ENCODE assay signal across 9 cellular contexts in the genomic region with DNA sequence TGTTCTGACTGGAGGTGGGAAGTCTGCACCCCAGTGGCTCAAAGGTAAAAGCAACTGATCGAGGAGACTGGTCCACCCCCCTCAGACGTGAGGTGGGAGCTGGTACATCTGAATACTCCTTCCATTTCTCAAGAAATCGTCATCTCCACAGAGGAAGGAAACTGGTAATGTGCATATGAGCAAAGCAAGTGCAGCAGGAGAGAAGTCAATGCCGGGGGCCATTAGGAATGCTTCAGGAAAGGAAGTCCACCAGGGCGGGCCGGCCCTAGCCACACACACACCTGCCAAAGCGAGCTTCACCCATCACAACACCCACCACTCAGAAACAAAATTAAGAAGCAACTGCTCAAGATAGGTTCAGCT. TPM values are rescaled to one million over a fixed set of nuclear protein-coding genes. Genes with fewer than 3 reads are reported as not detected.
DNase-seq lines count a peak whose midpoint lies in the region; ATAC-seq and TF ChIP-seq lines count a peak whose summit lies in the region.
"Had no signal": no experiment of that assay in that cellular context is flagged by ENCODE, and none has a peak within 500 bp of the region (broad histone marks: within the 10 kb centered on the region; RNA-seq: fewer than 3 reads in every experiment).

No MANE protein-coding gene starts in this region.

- no peak overlapping the region for H2AFZ ChIP-seq in SK-N-SH (ENCODE audit: low read depth)

- no peaks in the 10 kb centered on the region for H3K9me2 ChIP-seq in SK-N-SH

- peak overlapping the region; percentile 86 to 99; a peak in 3 of 4 replicates for H3K27ac ChIP-seq in SK-N-SH (ENCODE audit: low read depth in 2 of 2, low read length in 1 of 2)
- H3K27ac ChIP-seq in effector memory CD4-positive, alpha-beta T cell (ENCODE audit: insufficient read depth, low read length, poor library complexity, severe bottlenecking) = peak overlapping the region; percentile 62
- peak overlapping the region; percentile 58 for H3K27ac ChIP-seq in stomach smooth muscle (ENCODE audit: low read length)

- TF ChIP-seq CTCF in SK-N-SH (IDR thresholded peaks at IDR 0.05) = no peak

- H3K36me3 ChIP-seq in SK-N-SH (replicated peaks in 1 of 2; ENCODE audit: control insufficient read depth in 1 of 2, insufficient read depth in 2 of 2, low read length in 1 of 2) = no peaks in the 10 kb centered on the region
- H3K36me3 ChIP-seq in effector memory CD4-positive, alpha-beta T cell (ENCODE audit: control insufficient read depth, insufficient read depth, low read length) = no peaks in the 10 kb centered on the region
- H3K36me3 ChIP-seq in stomach smooth muscle (ENCODE audit: control insufficient read depth in 2 of 2, insufficient read depth in 2 of 2, low read length in 2 of 2) = no peaks in the 10 kb centered on the region

- TF ChIP-seq EP300 in SK-N-SH (IDR thresholded peaks at IDR 0.05; ENCODE audit: borderline replicate concordance in 1 of 2, low read depth in 1 of 2, low read length in 1 of 2) = no peak

- H3F3A ChIP-seq in SK-N-SH (replicated peaks; ENCODE audit: insufficient read depth) = peaks cover 30% of the 10 kb centered on the region

- peaks cover 24% of the 10 kb centered on the region for H4K20me1 ChIP-seq in SK-N-SH (ENCODE audit: insufficient read depth)

- H3K9ac ChIP-seq in SK-N-SH (no peak overlapping the region), stomach smooth muscle (ENCODE audit: low read length in 2 of 2) (no peak overlapping the region)

- CTCF ChIA-PET in SK-N-SH (lab: Yijun Ruan, JAX) = interaction anchor here (1.4 to 5.7 kb wide), 5 partner anchors 39 to 171 kb away, joined by 3 to 39 read pairs (median 3); no protein-coding TSS in a partner anchor

- WGBS in SK-N-SH (ENCODE audit: low lambda C conversion rate) = 87% methylated on average over 5 of the region's 7 CpGs

- ATAC-seq in SK-N-SH treated with all-trans-retinoic acid at 6 μM for 48 hours = no peak
- ATAC-seq in HG03095 (IDR thresholded peaks at IDR 0.05; ENCODE audit: unreplicated experiment) = no peak

- peak overlapping the region; percentile 52 for H3K4me2 ChIP-seq in SK-N-SH

- H3K27me3 ChIP-seq in SK-N-SH (ENCODE audit: insufficient read depth) = no peaks in the 10 kb centered on the region
- H3K27me3 ChIP-seq in effector memory CD4-positive, alpha-beta T cell (replicated peaks; ENCODE audit: control insufficient read depth, insufficient read depth, low read length, poor library complexity, severe bottlenecking) = no peaks in the 10 kb centered on the region
- H3K27me3 ChIP-seq in stomach smooth muscle (ENCODE audit: control insufficient read depth in 1 of 2, insufficient read depth in 2 of 2, low read length in 2 of 2) = no peaks in the 10 kb centered on the region

- peaks cover 96% of the 10 kb centered on the region for H3K79me2 ChIP-seq in SK-N-SH (ENCODE audit: insufficient read depth)

- POLR2A ChIA-PET in SK-N-SH (lab: Yijun Ruan, JAX) = no interaction called here

- no peak for DNase-seq in SK-N-SH
- DNase-seq in KBM-7 = peak; percentile 60
- DNase-seq in effector memory CD4-positive, alpha-beta T cell = no peak
- DNase-seq in NCI-H1694 treated with DMSO at 0.1 percent for 48 hours (lab: John Stamatoyannopoulos, UW) = no peak
- DNase-seq in SIG-M5 treated with dmso at 0.1 percent for 504 hours (lab: John Stamatoyannopoulos, UW; ENCODE audit: unreplicated experiment) = no peak

- peaks cover 65 to 84% of the 10 kb centered on the region in 2 experiments for H3K4me1 ChIP-seq in SK-N-SH (ENCODE audit: control insufficient read depth in 1 of 2, insufficient read depth in 2 of 2, low read depth in 1 of 2, low read length in 1 of 2)
- H3K4me1 ChIP-seq in effector memory CD4-positive, alpha-beta T cell (ENCODE audit: control insufficient read depth, insufficient read depth, low read length, poor library complexity, severe bottlenecking) = peaks cover 80% of the 10 kb centered on the region
- H3K4me1 ChIP-seq in stomach smooth muscle (ENCODE audit: control insufficient read depth, insufficient read depth, low read length) = peaks cover 56% of the 10 kb centered on the region

- H3K4me3 ChIP-seq in SK-N-SH (ENCODE audit: low read depth in 2 of 2, low read length in 1 of 2) = no peak overlapping the region
- peak overlapping the region; percentile 39 for H3K4me3 ChIP-seq in effector memory CD4-positive, alpha-beta T cell (ENCODE audit: insufficient read depth, low read depth, low read length, poor library complexity, severe bottlenecking)
- no peak overlapping the region for H3K4me3 ChIP-seq in stomach smooth muscle (ENCODE audit: low read length in 2 of 2)

- no peak for TF ChIP-seq RAD21 in SK-N-SH (IDR thresholded peaks at IDR 0.05; ENCODE audit: low read length)

- in situ Hi-C loops in KBM-7 (cut with MboI; ENCODE audit: low pct_unique_long_range_greater_than_20kb, low sequenced_read_pairs) = no loop called here

- no peaks in the 10 kb centered on the region for H3K9me3 ChIP-seq in SK-N-SH
- H3K9me3 ChIP-seq in effector memory CD4-positive, alpha-beta T cell (ENCODE audit: control insufficient read depth, low read length) = no peaks in the 10 kb centered on the region
- H3K9me3 ChIP-seq in stomach smooth muscle (ENCODE audit: control insufficient read depth in 2 of 2, low read length in 2 of 2) = no peaks in the 10 kb centered on the region

TF ChIP-seq in SK-N-SH, 30 proteins besides CTCF, POLR2A, EP300 and RAD21 (continues in another document):
- TF ChIP-seq, protein P1, sequence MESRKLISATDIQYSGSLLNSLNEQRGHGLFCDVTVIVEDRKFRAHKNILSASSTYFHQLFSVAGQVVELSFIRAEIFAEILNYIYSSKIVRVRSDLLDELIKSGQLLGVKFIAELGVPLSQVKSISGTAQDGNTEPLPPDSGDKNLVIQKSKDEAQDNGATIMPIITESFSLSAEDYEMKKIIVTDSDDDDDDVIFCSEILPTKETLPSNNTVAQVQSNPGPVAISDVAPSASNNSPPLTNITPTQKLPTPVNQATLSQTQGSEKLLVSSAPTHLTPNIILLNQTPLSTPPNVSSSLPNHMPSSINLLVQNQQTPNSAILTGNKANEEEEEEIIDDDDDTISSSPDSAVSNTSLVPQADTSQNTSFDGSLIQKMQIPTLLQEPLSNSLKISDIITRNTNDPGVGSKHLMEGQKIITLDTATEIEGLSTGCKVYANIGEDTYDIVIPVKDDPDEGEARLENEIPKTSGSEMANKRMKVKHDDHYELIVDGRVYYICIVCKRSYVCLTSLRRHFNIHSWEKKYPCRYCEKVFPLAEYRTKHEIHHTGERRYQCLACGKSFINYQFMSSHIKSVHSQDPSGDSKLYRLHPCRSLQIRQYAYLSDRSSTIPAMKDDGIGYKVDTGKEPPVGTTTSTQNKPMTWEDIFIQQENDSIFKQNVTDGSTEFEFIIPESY (IDR thresholded peaks at IDR 0.05; ENCODE audit: borderline replicate concordance, low read depth) = no peak
- TF ChIP-seq MEF2A (IDR thresholded peaks at IDR 0.05; ENCODE audit: borderline replicate concordance, low read depth) (no peak), MXI1 (IDR thresholded peaks at IDR 0.05; ENCODE audit: low read depth, low read length) (no peak), RCOR1 (IDR thresholded peaks at IDR 0.05; ENCODE audit: low read length) (no peak), NFIC (IDR thresholded peaks at IDR 0.05; ENCODE audit: borderline replicate concordance) (no peak), TCF12 (IDR thresholded peaks at IDR 0.05) (no peak)
- TF ChIP-seq, protein P2, sequence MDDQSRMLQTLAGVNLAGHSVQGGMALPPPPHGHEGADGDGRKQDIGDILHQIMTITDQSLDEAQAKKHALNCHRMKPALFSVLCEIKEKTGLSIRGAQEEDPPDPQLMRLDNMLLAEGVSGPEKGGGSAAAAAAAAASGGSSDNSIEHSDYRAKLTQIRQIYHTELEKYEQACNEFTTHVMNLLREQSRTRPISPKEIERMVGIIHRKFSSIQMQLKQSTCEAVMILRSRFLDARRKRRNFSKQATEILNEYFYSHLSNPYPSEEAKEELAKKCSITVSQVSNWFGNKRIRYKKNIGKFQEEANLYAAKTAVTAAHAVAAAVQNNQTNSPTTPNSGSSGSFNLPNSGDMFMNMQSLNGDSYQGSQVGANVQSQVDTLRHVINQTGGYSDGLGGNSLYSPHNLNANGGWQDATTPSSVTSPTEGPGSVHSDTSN (IDR thresholded peaks at IDR 0.05) = no peak

TF ChIP-seq in SK-N-SH treated with all-trans-retinoic acid at 6 μM for 48 hours, 23 proteins besides CTCF, POLR2A, EP300 and RAD21 (continues in another document):
- TF ChIP-seq OSR1 (CRISPR knock-in tag; IDR thresholded peaks at IDR 0.05) (no peak), ARNTL (CRISPR knock-in tag; IDR thresholded peaks at IDR 0.05; ENCODE audit: borderline replicate concordance, low read depth) (no peak), ZFP30 (CRISPR knock-in tag; IDR thresholded peaks at IDR 0.05) (no peak), TOX (CRISPR knock-in tag; IDR thresholded peaks at IDR 0.05; ENCODE audit: borderline replicate concordance) (no peak), PPARA (CRISPR knock-in tag; IDR thresholded peaks at IDR 0.05; ENCODE audit: borderline replicate concordance) (no peak), ESRRG (CRISPR knock-in tag; IDR thresholded peaks at IDR 0.05) (no peak), RARB (CRISPR knock-in tag; IDR thresholded peaks at IDR 0.05) (no peak), ZNF70 (CRISPR knock-in tag; IDR thresholded peaks at IDR 0.05) (no peak)
- TF ChIP-seq, protein P3, sequence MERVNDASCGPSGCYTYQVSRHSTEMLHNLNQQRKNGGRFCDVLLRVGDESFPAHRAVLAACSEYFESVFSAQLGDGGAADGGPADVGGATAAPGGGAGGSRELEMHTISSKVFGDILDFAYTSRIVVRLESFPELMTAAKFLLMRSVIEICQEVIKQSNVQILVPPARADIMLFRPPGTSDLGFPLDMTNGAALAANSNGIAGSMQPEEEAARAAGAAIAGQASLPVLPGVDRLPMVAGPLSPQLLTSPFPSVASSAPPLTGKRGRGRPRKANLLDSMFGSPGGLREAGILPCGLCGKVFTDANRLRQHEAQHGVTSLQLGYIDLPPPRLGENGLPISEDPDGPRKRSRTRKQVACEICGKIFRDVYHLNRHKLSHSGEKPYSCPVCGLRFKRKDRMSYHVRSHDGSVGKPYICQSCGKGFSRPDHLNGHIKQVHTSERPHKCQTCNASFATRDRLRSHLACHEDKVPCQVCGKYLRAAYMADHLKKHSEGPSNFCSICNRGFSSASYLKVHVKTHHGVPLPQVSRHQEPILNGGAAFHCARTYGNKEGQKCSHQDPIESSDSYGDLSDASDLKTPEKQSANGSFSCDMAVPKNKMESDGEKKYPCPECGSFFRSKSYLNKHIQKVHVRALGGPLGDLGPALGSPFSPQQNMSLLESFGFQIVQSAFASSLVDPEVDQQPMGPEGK (CRISPR knock-in tag; IDR thresholded peaks at IDR 0.05; ENCODE audit: borderline replicate concordance) = no peak

RNA-seq across cellular contexts. Expression of a gene that starts 8.5 kb away (rescaled TPM):
- 19.0 and 26.8 TPM in 2 replicates for polyA plus RNA-seq in SK-N-SH (2012; rRNA removed)
- polyA plus RNA-seq in SK-N-SH (2012; cell fraction: cytosol; rRNA removed) = 10.8 and 15.3 TPM in 2 replicates
- 63.4 and 87.9 TPM in 2 replicates for polyA plus RNA-seq in SK-N-SH (2012; cell fraction: nucleus; rRNA removed)

RNA-seq across cellular contexts. Expression of a gene that starts 23.3 kb away (rescaled TPM):
- polyA plus RNA-seq in SK-N-SH (2012; rRNA removed) = not detected in 2 replicates
- polyA plus RNA-seq in SK-N-SH (2012; cell fraction: cytosol; rRNA removed) = 0.01 TPM in 2 replicates
- 0.02 TPM in 1 of 2 replicates, not detected in the other for polyA plus RNA-seq in SK-N-SH (2012; cell fraction: nucleus; rRNA removed)
- polyA plus RNA-seq: H1 had no signal
